ENCODE assay signal across 13 cellular contexts in genomic region chr14:61523751-61524150, GRCh38.
DNase-seq lines count a peak whose midpoint lies in the region; ATAC-seq, FAIRE-seq and TF ChIP-seq lines count a peak whose summit lies in the region.
"Had no signal": no experiment of that assay in that cellular context is flagged by ENCODE, and none has a peak within 500 bp of the region (broad histone marks: within the 10 kb centered on the region; RNA-seq: fewer than 3 reads in every experiment).

No MANE protein-coding gene starts in this region.

- H3K9me1 ChIP-seq in keratinocyte (ENCODE audit: control insufficient read depth, extremely low read depth, insufficient read depth, low read length) = no peaks in the 10 kb centered on the region

- H4K20me1 ChIP-seq in keratinocyte (ENCODE audit: control insufficient read depth, extremely low read depth, insufficient read depth, low read length) = no peaks in the 10 kb centered on the region
- H4K20me1 ChIP-seq in Karpas-422 (ENCODE audit: insufficient read depth, low read depth, low read length) = no peaks in the 10 kb centered on the region

- TF ChIP-seq CTCF in keratinocyte (optimal IDR thresholded peaks at IDR 0.05 in 1 of 3, IDR thresholded peaks at IDR 0.05 in 1 of 3, conservative IDR thresholded peaks at IDR 0.05 in 1 of 3; ENCODE audit: extremely low read depth in 1 of 3, insufficient read depth in 2 of 3, low read length in 3 of 3) = no peak

- dilution Hi-C loops in keratinocyte (cut with MboI; ENCODE audit: extremely low pct_ligation_motif_present, low sequenced_read_pairs) = no loop called here

- H3K4me1 ChIP-seq in keratinocyte (ENCODE audit: control insufficient read depth, extremely low read depth, insufficient read depth, low read length) (peaks cover 39% of the 10 kb centered on the region), Karpas-422 (ENCODE audit: low read length) (no peaks in the 10 kb centered on the region)

- H2AFZ ChIP-seq in keratinocyte (ENCODE audit: control insufficient read depth, low read length) (no peak overlapping the region), Karpas-422 (ENCODE audit: low read length) (no peak overlapping the region)

- H3K36me3 ChIP-seq in keratinocyte (ENCODE audit: control insufficient read depth in 2 of 2, extremely low read depth in 1 of 2, insufficient read depth in 2 of 2, low read length in 2 of 2) = no peaks in the 10 kb centered on the region
- H3K36me3 ChIP-seq in Karpas-422 (ENCODE audit: insufficient read depth, low read length) = no peaks in the 10 kb centered on the region
- H3K36me3 ChIP-seq: tibial nerve had no signal

- H3K4me1 Mint-ChIP-seq in activated T-cell treated with anti-CD3 and anti-CD28 coated beads, Interleukin-2, amount 50 U/mL, for 72 hours (ENCODE audit: low read depth) = peaks cover 92% of the 10 kb centered on the region
- peaks cover 64% of the 10 kb centered on the region for H3K4me1 Mint-ChIP-seq in activated T-helper 17 cell treated with anti-CD3 and anti-CD28 coated beads, Interleukin-2, amount 50 U/mL, for 72 hours
- H3K4me1 Mint-ChIP-seq in stimulated activated naive CD8-positive, alpha-beta T cell treated with anti-CD3 and anti-CD28 coated beads, Interleukin-15, amount 100 ng/mL, for 72 hours = peaks cover 89% of the 10 kb centered on the region

- H3K9ac ChIP-seq in keratinocyte (ENCODE audit: control insufficient read depth, extremely low read depth, insufficient read depth, low read length) (no peak overlapping the region), Karpas-422 (ENCODE audit: low read length) (no peak overlapping the region)

- peaks cover 4 to 8% of the 10 kb centered on the region in 2 donors for H3K9me3 Mint-ChIP-seq in activated T-cell treated with anti-CD3 and anti-CD28 coated beads, Interleukin-2, amount 50 U/mL, for 72 hours
- no peaks in the 10 kb centered on the region for H3K9me3 Mint-ChIP-seq in activated T-helper 17 cell treated with anti-CD3 and anti-CD28 coated beads, Interleukin-2, amount 50 U/mL, for 72 hours
- H3K9me3 Mint-ChIP-seq in stimulated activated naive CD8-positive, alpha-beta T cell treated with anti-CD3 and anti-CD28 coated beads, Interleukin-15, amount 100 ng/mL, for 72 hours = peaks cover 0 to 17% of the 10 kb centered on the region in 2 donors

- H3K4me3 ChIP-seq in keratinocyte (ENCODE audit: control insufficient read depth in 2 of 3, extremely low read depth in 1 of 3, insufficient read depth in 2 of 3, low read depth in 1 of 3, low read length in 3 of 3) (peak overlapping the region in 2 of 3 experiments; percentile 19 to 37), Karpas-422 (ENCODE audit: low read length) (no peak overlapping the region)
- H3K4me3 ChIP-seq: lung, tibial nerve had no signal

- H3K27me3 Mint-ChIP-seq in activated T-cell treated with anti-CD3 and anti-CD28 coated beads, Interleukin-2, amount 50 U/mL, for 72 hours (ENCODE audit: low read depth) = no peaks in the 10 kb centered on the region
- no peaks in the 10 kb centered on the region for H3K27me3 Mint-ChIP-seq in activated T-helper 17 cell treated with anti-CD3 and anti-CD28 coated beads, Interleukin-2, amount 50 U/mL, for 72 hours
- H3K27me3 Mint-ChIP-seq in stimulated activated naive CD8-positive, alpha-beta T cell treated with anti-CD3 and anti-CD28 coated beads, Interleukin-15, amount 100 ng/mL, for 72 hours = no peaks in the 10 kb centered on the region

- no peaks in the 10 kb centered on the region for H3K9me3 ChIP-seq in keratinocyte (ENCODE audit: control insufficient read depth, low read depth, low read length)
- H3K9me3 ChIP-seq in Karpas-422 (ENCODE audit: low read length) = no peaks in the 10 kb centered on the region
- H3K9me3 ChIP-seq: tibial nerve had no signal

- peaks cover 23 to 33% of the 10 kb centered on the region in 2 donors for H3K36me3 Mint-ChIP-seq in activated T-cell treated with anti-CD3 and anti-CD28 coated beads, Interleukin-2, amount 50 U/mL, for 72 hours (ENCODE audit: insufficient read depth in 2 of 2)
- peaks cover 95% of the 10 kb centered on the region for H3K36me3 Mint-ChIP-seq in activated T-helper 17 cell treated with anti-CD3 and anti-CD28 coated beads, Interleukin-2, amount 50 U/mL, for 72 hours (ENCODE audit: low read depth)

- no peak for ATAC-seq in activated T-cell treated with anti-CD3 and anti-CD28 coated beads, Interleukin-2, amount 50 U/mL, for 72 hours (replicated peaks in 1 of 2)
- no peak for ATAC-seq in activated T-helper 17 cell treated with anti-CD3 and anti-CD28 coated beads, Interleukin-2, amount 50 U/mL, for 72 hours (replicated peaks)
- ATAC-seq in stimulated activated naive CD8-positive, alpha-beta T cell treated with anti-CD3 and anti-CD28 coated beads, Interleukin-15, amount 100 ng/mL, for 72 hours = no peak
- no peak for ATAC-seq in HG03135 (IDR thresholded peaks at IDR 0.05; ENCODE audit: unreplicated experiment)
- ATAC-seq: activated CD4-positive, CD25-positive, alpha-beta regulatory T cell treated with anti-CD3 and anti-CD28 coated beads, Interleukin-2, amount 50 U/mL, for 24 hours had no signal

- no peaks in the 10 kb centered on the region for H3K27me3 ChIP-seq in keratinocyte (ENCODE audit: control insufficient read depth, extremely low read depth, insufficient read depth, low read length)
- no peaks in the 10 kb centered on the region for H3K27me3 ChIP-seq in Karpas-422 (ENCODE audit: low read length)
- H3K27me3 ChIP-seq: tibial nerve had no signal

- H3K79me2 ChIP-seq in keratinocyte (ENCODE audit: control insufficient read depth, insufficient read depth, low read length) (no peaks in the 10 kb centered on the region), Karpas-422 (ENCODE audit: low read length) (no peaks in the 10 kb centered on the region)

- H3K27ac ChIP-seq in keratinocyte (ENCODE audit: control insufficient read depth, insufficient read depth, low read length) (peak overlapping the region; percentile 48), Karpas-422 (ENCODE audit: low read length) (no peak overlapping the region)

- H3K9me2 ChIP-seq in Karpas-422 (replicated peaks; ENCODE audit: insufficient read depth, low read length) = no peaks in the 10 kb centered on the region

- peak overlapping the region; percentile 79 for H3K4me2 ChIP-seq in keratinocyte (ENCODE audit: control insufficient read depth, extremely low read depth, insufficient read depth, low read depth, low read length)
- no peak overlapping the region for H3K4me2 ChIP-seq in Karpas-422 (ENCODE audit: low read depth, low read length, poor library complexity, severe bottlenecking)

- peak overlapping the region in 1 of 2 donors; percentile 69 for H3K4me3 Mint-ChIP-seq in activated T-cell treated with anti-CD3 and anti-CD28 coated beads, Interleukin-2, amount 50 U/mL, for 72 hours
- H3K4me3 Mint-ChIP-seq in activated T-helper 17 cell treated with anti-CD3 and anti-CD28 coated beads, Interleukin-2, amount 50 U/mL, for 72 hours = peak overlapping the region; percentile 86
- H3K4me3 Mint-ChIP-seq in stimulated activated naive CD8-positive, alpha-beta T cell treated with anti-CD3 and anti-CD28 coated beads, Interleukin-15, amount 100 ng/mL, for 72 hours = peak overlapping the region in 1 of 2 donors; percentile 75

- no peak for DNase-seq in activated T-cell treated with anti-CD3 and anti-CD28 coated beads, Interleukin-2, amount 50 U/mL, for 72 hours
- no peak for DNase-seq in activated T-cell treated with anti-CD3 and anti-CD28 coated beads, Interleukin-2, amount 50 U/mL, for 1 hour
- no peak for DNase-seq in keratinocyte (ENCODE audit: low read depth, low spot score)
- no peak for DNase-seq in stimulated activated naive CD8-positive, alpha-beta T cell treated with anti-CD3 and anti-CD28 coated beads, Interleukin-15, amount 100 ng/mL, for 72 hours
- no peak for DNase-seq in T-helper 9 cell
- no peak for DNase-seq in Karpas-422
- DNase-seq: activated gamma-delta T cell treated with Interleukin-2 at 50 U/mL for 16 hours, head of caudate nucleus had no signal

- H3K27ac Mint-ChIP-seq in activated T-cell treated with anti-CD3 and anti-CD28 coated beads, Interleukin-2, amount 50 U/mL, for 72 hours = peak overlapping the region; percentile 80
- peak overlapping the region; percentile 92 for H3K27ac Mint-ChIP-seq in activated T-helper 17 cell treated with anti-CD3 and anti-CD28 coated beads, Interleukin-2, amount 50 U/mL, for 72 hours
- peak overlapping the region; percentile 51 to 95 for H3K27ac Mint-ChIP-seq in stimulated activated naive CD8-positive, alpha-beta T cell treated with anti-CD3 and anti-CD28 coated beads, Interleukin-15, amount 100 ng/mL, for 72 hours

- no peak for FAIRE-seq in keratinocyte (lab: Jason Lieb, UNC)
